ENCODE assay signal across 10 cellular contexts in the genomic region with DNA sequence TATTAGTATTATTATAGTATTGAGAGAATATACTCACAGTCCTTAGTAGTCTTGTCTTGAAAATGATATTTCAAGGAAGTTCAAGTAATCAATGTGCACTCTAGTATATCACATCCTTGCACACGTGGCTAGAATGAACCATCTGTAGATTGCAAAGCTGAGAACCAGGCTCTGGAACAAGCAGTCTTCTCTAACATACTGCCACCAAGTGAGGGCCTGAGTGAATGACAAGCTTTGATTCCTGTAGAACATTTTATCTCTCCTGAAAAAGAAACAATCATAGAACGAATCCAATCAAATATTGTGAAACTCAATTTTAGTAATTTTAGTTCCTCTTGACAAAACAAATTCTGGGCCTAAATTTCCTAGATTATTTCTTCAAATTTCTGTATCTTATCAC. TPM values are rescaled to one million over a fixed set of nuclear protein-coding genes. Genes with fewer than 3 reads are reported as not detected.
DNase-seq lines count a peak whose midpoint lies in the region; TF ChIP-seq lines count a peak whose summit lies in the region.
"Had no signal": no experiment of that assay in that cellular context is flagged by ENCODE, and none has a peak within 500 bp of the region (broad histone marks: within the 10 kb centered on the region; RNA-seq: fewer than 3 reads in every experiment).

No MANE protein-coding gene starts in this region.

- no peaks in the 10 kb centered on the region for H3F3A ChIP-seq in DOHH2 (ENCODE audit: control insufficient read depth, insufficient read depth)

- H3K79me2 ChIP-seq in DOHH2 (ENCODE audit: control insufficient read depth, low read length), result no peaks in the 10 kb centered on the region

- WGBS in adrenal gland, 4 donors, result 40 to 58% (median 50%) methylated on average over 2 of the region's 2 CpGs

- no peaks in the 10 kb centered on the region for H4K20me1 ChIP-seq in DOHH2 (ENCODE audit: control insufficient read depth, insufficient read depth, low read depth, low read length)

- peaks cover 8% of the 10 kb centered on the region for H3K4me1 Mint-ChIP-seq in HFFc6 (ENCODE audit: low read depth)
- H3K4me1 Mint-ChIP-seq: IgD-negative memory B cell had no signal

- H3K27me3 ChIP-seq in DOHH2 (ENCODE audit: control insufficient read depth, low read length) (no peaks in the 10 kb centered on the region), adrenal gland (no peaks in the 10 kb centered on the region)

- no peak overlapping the region for H3K4me3 Mint-ChIP-seq in HFFc6
- H3K4me3 Mint-ChIP-seq: IgD-negative memory B cell; stimulated activated naive CD8-positive, alpha-beta T cell treated with anti-CD3 and anti-CD28 coated beads, Interleukin-15, Interleukin-2, amounts not matched to agents 100 ng/mL and 50 ng/mL, for 24 hours had no signal

- no peaks in the 10 kb centered on the region for H3K36me3 ChIP-seq in DOHH2 (ENCODE audit: control insufficient read depth, low read length)
- no peaks in the 10 kb centered on the region for H3K36me3 ChIP-seq in adrenal gland (replicated peaks in 1 of 2)

- peaks cover 5% of the 10 kb centered on the region; the same call in 1 of the 2 replicates for H3K27me3 Mint-ChIP-seq in HFFc6 (ENCODE audit: insufficient read depth)
- H3K27me3 Mint-ChIP-seq: IgD-negative memory B cell had no signal

- CTCF ChIA-PET in RWPE1 (lab: Yijun Ruan, JAX), result interaction anchor here (0.6 to 1.2 kb wide), 5 partner anchors 10 to 257 kb away, joined by 3 to 7 read pairs (median 4); no protein-coding TSS in a partner anchor

- TF ChIP-seq POLR2A in adrenal gland (IDR thresholded peaks at IDR 0.05), result no peak

- intact Hi-C loops in adrenal gland (cut with DNase I), result no loop called here

- no peaks in the 10 kb centered on the region for H3K36me3 Mint-ChIP-seq in HFFc6 (ENCODE audit: low read depth)
- H3K36me3 Mint-ChIP-seq: IgD-negative memory B cell had no signal

- POLR2A ChIA-PET in RWPE1 (lab: Yijun Ruan, JAX; ENCODE audit: low non-redundant PET), result no interaction called here

- no peaks in the 10 kb centered on the region for H3K9me3 ChIP-seq in DOHH2 (ENCODE audit: control insufficient read depth, insufficient read depth, low read length)
- H3K9me3 ChIP-seq in adrenal gland (replicated peaks in 1 of 3), result no peaks in the 10 kb centered on the region

- TF ChIP-seq CTCF in DOHH2 (IDR thresholded peaks at IDR 0.05; ENCODE audit: low read depth, low read length, poor library complexity, severe bottlenecking) (peak; percentile 51), HFFc6 (IDR thresholded peaks at IDR 0.05) (peak; percentile 67), RWPE1 (conservative IDR thresholded peaks at IDR 0.05; ENCODE audit: low read depth) (peak; percentile 46), adrenal gland (IDR thresholded peaks at IDR 0.05) (peak in 2 of 6 experiments; percentile 11 to 18)

- DNase-seq in HFFc6 (peak; percentile 24), RWPE1 (ENCODE audit: low spot score) (no peak), kidney tubule cell (ENCODE audit: low spot score) (peak; percentile 31), adrenal gland (no peak), inferior parietal cortex (ENCODE audit: extremely low spot score) (no peak), anterior cingulate cortex (lab: John Stamatoyannopoulos, UW) (no peak)
- DNase-seq in stimulated activated CD8-positive, alpha-beta memory T cell treated with anti-CD3 and anti-CD28 coated beads, Interleukin-4, amount 100 ng/mL, for 48 hours, result no peak

- no peak overlapping the region for H3K4me3 ChIP-seq in DOHH2 (ENCODE audit: low read length)
- no peak overlapping the region for H3K4me3 ChIP-seq in adrenal gland

- H3K4me2 ChIP-seq in DOHH2 (ENCODE audit: low read length), result no peak overlapping the region

- H3K9me3 Mint-ChIP-seq in HFFc6, result no peaks in the 10 kb centered on the region
- H3K9me3 Mint-ChIP-seq: stimulated activated naive CD8-positive, alpha-beta T cell treated with anti-CD3 and anti-CD28 coated beads, Interleukin-15, Interleukin-2, amounts not matched to agents 100 ng/mL and 50 ng/mL, for 24 hours had no signal

- no peaks in the 10 kb centered on the region for H3K4me1 ChIP-seq in DOHH2 (ENCODE audit: control insufficient read depth, low read length)
- H3K4me1 ChIP-seq in adrenal gland (replicated peaks in 1 of 2), result no peaks in the 10 kb centered on the region

- no peak overlapping the region for H3K27ac Mint-ChIP-seq in HFFc6
- H3K27ac Mint-ChIP-seq: IgD-negative memory B cell; stimulated activated naive CD8-positive, alpha-beta T cell treated with anti-CD3 and anti-CD28 coated beads, Interleukin-15, Interleukin-2, amounts not matched to agents 100 ng/mL and 50 ng/mL, for 24 hours had no signal

- H3K9me2 ChIP-seq in DOHH2 (replicated peaks; ENCODE audit: control insufficient read depth, low read length), result no peaks in the 10 kb centered on the region

- H3K27ac ChIP-seq in DOHH2 (ENCODE audit: low read depth, low read length), result no peak overlapping the region
- H3K27ac ChIP-seq in RWPE1, result no peak overlapping the region
- H3K27ac ChIP-seq in adrenal gland, result no peak overlapping the region

RNA-seq across cellular contexts. Expression of a gene that starts 55.3 kb away (rescaled TPM):
- not detected for total RNA-seq in HFFc6 (2021; fragmentation: NEBNext Ultra II Directional; extraction: Animal tissue kit (Norgen Biotek cat#: 25700))
- not detected for total RNA-seq in adrenal gland
- polyA plus RNA-seq in adrenal gland, result not detected
- polyA plus RNA-seq: IgD-negative memory B cell had no signal

Comparison
In these comparisons a context has a peak if more than half of its experiments do, and no peak if none do; other contexts are left out.
1. DNase-seq: peak in HFFc6 (single experiment) and kidney tubule cell (single experiment); none in RWPE1 (single experiment), stimulated activated CD8-positive, alpha-beta memory T cell treated with anti-CD3 and anti-CD28 coated beads, Interleukin-4, amount 100 ng/mL, for 48 hours (single experiment), adrenal gland (0 of 7), inferior parietal cortex (single experiment) and anterior cingulate cortex (0 of 58).